Comparison of ENCODE assay signal across 17 cellular contexts in the genomic region with DNA sequence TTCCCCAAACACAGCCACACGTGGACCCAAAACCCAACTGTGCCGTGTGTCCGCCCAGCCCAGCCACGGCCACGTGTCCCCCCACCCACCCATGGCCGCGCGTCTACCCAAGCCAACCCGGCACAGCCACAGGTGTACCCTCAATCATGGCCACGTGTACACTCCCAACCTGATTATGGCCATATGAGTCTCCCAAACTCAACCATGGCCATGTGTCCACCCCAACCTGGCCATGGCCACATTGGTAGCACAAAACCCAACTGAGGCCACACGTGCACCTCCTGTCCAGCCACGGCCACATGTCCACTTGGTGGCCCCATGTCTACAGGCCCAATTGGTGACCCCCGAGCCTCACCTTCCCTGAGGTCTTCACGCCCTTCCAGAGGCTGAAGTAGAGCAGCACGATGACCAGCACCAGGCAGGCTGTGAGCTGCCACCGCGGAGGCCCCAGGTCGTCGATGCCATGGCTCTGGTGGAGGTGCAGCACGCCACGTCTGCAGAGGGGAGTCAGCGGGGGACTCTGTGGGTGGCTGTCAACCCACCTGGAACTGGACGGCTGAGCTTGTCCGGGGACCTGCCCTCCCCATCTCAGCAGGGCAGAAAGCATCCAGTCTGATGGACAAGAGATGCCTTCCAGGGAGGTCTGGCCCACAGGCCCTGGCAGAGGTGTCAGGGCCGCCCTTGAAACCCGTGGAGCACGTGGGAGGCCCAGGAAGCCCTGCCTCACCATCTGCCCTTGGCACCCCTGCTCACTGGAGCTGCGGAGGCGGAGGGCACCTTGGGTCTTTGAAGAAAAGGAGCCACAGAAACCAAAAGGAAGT. TPM values are rescaled to one million over a fixed set of nuclear protein-coding genes. Genes with fewer than 3 reads are reported as not detected.
"Had no signal": no experiment of that assay in that cellular context is flagged by ENCODE, and none has a peak within 500 bp of the region (broad histone marks: within the 10 kb centered on the region; RNA-seq: fewer than 3 reads in every experiment).

No MANE protein-coding gene starts in this region.

- H3K36me3 ChIP-seq: stomach, thoracic aorta had no signal

- H3K9ac ChIP-seq: parathyroid adenoma had no signal

- H3K27ac ChIP-seq: foreskin keratinocyte, parathyroid adenoma, stomach, thoracic aorta had no signal

- H3K4me1 ChIP-seq: foreskin keratinocyte, stomach had no signal

- H3K4me2 ChIP-seq: smooth muscle cell had no signal

- ATAC-seq: effector memory CD8-positive, alpha-beta T cell; foreskin keratinocyte had no signal

- H3K4me3 ChIP-seq: smooth muscle cell, stomach, thoracic aorta had no signal

- H3K27me3 Mint-ChIP-seq: activated CD4-positive, alpha-beta T cell treated with anti-CD3 and anti-CD28 coated beads, Interleukin-2, amount 10 ng/mL, durations not matched to agents 7 days and 5 days had no signal

- H3K79me2 ChIP-seq: parathyroid adenoma had no signal

- H3K4me1 Mint-ChIP-seq: activated CD4-positive, alpha-beta T cell treated with anti-CD3 and anti-CD28 coated beads, Interleukin-2, amount 10 ng/mL, durations not matched to agents 7 days and 5 days; mesothelial cell of epicardium had no signal

- H2AFZ ChIP-seq: parathyroid adenoma had no signal

- H3K4me3 Mint-ChIP-seq: activated CD4-positive, alpha-beta T cell treated with anti-CD3 and anti-CD28 coated beads, Interleukin-2, amount 10 ng/mL, durations not matched to agents 7 days and 5 days; activated T-helper 1 cell treated with anti-CD3 and anti-CD28 coated beads, Interleukin-12 subunit alpha, Interleukin-12 subunit beta, Interleukin-2, Interleukin-4 antibody, amounts not matched to agents 30 ng/mL and 10 ng/mL and 1 ng/mL, durations not matched to agents 14 hours and 24 hours and 36 hours; effector memory CD8-positive, alpha-beta T cell; mesothelial cell of epicardium had no signal

- H3K27me3 ChIP-seq: foreskin keratinocyte had no signal

- DNase-seq: activated CD4-positive, alpha-beta T cell treated with anti-CD3 and anti-CD28 coated beads, Interleukin-2, amount 10 ng/mL, durations not matched to agents 7 days and 5 days; activated CD8-positive, alpha-beta memory T cell treated with anti-CD3 and anti-CD28 coated beads, Interleukin-2, amount 50 U/mL, for 48 hours; anterior cingulate cortex; dermis blood vessel endothelial cell; effector memory CD8-positive, alpha-beta T cell; foreskin keratinocyte; glutamatergic neuron; hypothalamus; stomach had no signal

- H3K27ac Mint-ChIP-seq: activated CD4-positive, alpha-beta T cell treated with anti-CD3 and anti-CD28 coated beads, Interleukin-2, amount 10 ng/mL, durations not matched to agents 7 days and 5 days; activated T-helper 1 cell treated with anti-CD3 and anti-CD28 coated beads, Interleukin-12 subunit alpha, Interleukin-12 subunit beta, Interleukin-2, Interleukin-4 antibody, amounts not matched to agents 30 ng/mL and 10 ng/mL and 1 ng/mL, durations not matched to agents 14 hours and 24 hours and 36 hours; effector memory CD8-positive, alpha-beta T cell; mesothelial cell of epicardium had no signal

RNA-seq across cellular contexts. Expression of gene SLC6A3, which starts 23.5 kb away (rescaled TPM):
- total RNA-seq: activated T-helper 1 cell treated with anti-CD3 and anti-CD28 coated beads, Interleukin-12 subunit alpha, Interleukin-12 subunit beta, Interleukin-2, Interleukin-4 antibody, amounts not matched to agents 30 ng/mL and 10 ng/mL and 1 ng/mL, durations not matched to agents 14 hours and 24 hours and 36 hours; dermis blood vessel endothelial cell; foreskin keratinocyte; kidney epithelial cell; liver; smooth muscle cell; stomach; urinary bladder had no signal
- polyA plus RNA-seq: foreskin keratinocyte, liver, smooth muscle cell had no signal
